In genomic region chr2:111705711-111706323, GRCh38 we compare ENCODE assay signal across 8 cellular contexts.
DNase-seq lines count a peak whose midpoint lies in the region; ATAC-seq and TF ChIP-seq lines count a peak whose summit lies in the region.

No MANE protein-coding gene starts in this region.

- H3K9me3 Mint-ChIP-seq in activated naive CD8-positive, alpha-beta T cell (ENCODE audit: low read depth) = no peaks in the 10 kb centered on the region

- no peaks in the 10 kb centered on the region for H3K36me3 Mint-ChIP-seq in activated naive CD8-positive, alpha-beta T cell

- H3K36me3 ChIP-seq in OCI-LY3 (replicated peaks; ENCODE audit: low read depth, low read length) = no peaks in the 10 kb centered on the region
- no peaks in the 10 kb centered on the region for H3K36me3 ChIP-seq in thyroid gland

- H3K27ac ChIP-seq in OCI-LY3 (ENCODE audit: low read length) = peak overlapping the region; percentile 74
- H3K27ac ChIP-seq in thyroid gland = peak overlapping the region in 1 of 3 donors; percentile 63

- H3K4me3 ChIP-seq in OCI-LY3 (ENCODE audit: low read length) (peak overlapping the region; percentile 42), thyroid gland (replicated peaks in 1 of 3) (no peak overlapping the region)

- peak overlapping the region; percentile 27 for H3K4me3 Mint-ChIP-seq in activated naive CD8-positive, alpha-beta T cell

- 62 to 68% methylated on average over 6 of the region's 6 CpGs for WGBS in thyroid gland, 2 donors

- H3K4me1 ChIP-seq in OCI-LY3 (ENCODE audit: low read length) = peaks cover 81% of the 10 kb centered on the region
- H3K4me1 ChIP-seq in thyroid gland = peaks cover 4 to 57% of the 10 kb centered on the region in 2 donors

- peaks cover 62% of the 10 kb centered on the region for H3K27me3 ChIP-seq in OCI-LY3 (ENCODE audit: low read depth, low read length)
- no peaks in the 10 kb centered on the region for H3K27me3 ChIP-seq in thyroid gland

- TF ChIP-seq CTCF in OCI-LY3 (IDR thresholded peaks at IDR 0.05; ENCODE audit: low read depth, low read length) (no peak), thyroid gland (IDR thresholded peaks at IDR 0.05) (no peak)

- H3K4me1 Mint-ChIP-seq in activated naive CD8-positive, alpha-beta T cell (ENCODE audit: low read depth) = peaks cover 13% of the 10 kb centered on the region

- in situ Hi-C loops in Caki2 (cut with HindIII; ENCODE audit: low pct_unique_long_range_greater_than_20kb, low sequenced_read_pairs) = no loop called here

- H4K20me1 ChIP-seq in OCI-LY3 (ENCODE audit: insufficient read depth, low read length) = no peaks in the 10 kb centered on the region; the same call in 1 of the 2 replicates

- H3K27ac Mint-ChIP-seq in activated naive CD8-positive, alpha-beta T cell = peak overlapping the region; percentile 82

- intact Hi-C loops in thyroid gland (cut with DNase I) = no loop called here

- no peaks in the 10 kb centered on the region for H3K79me2 ChIP-seq in OCI-LY3 (ENCODE audit: low read length)

- ATAC-seq in GM19463 (IDR thresholded peaks at IDR 0.05; ENCODE audit: unreplicated experiment) (peak; percentile 92), HG03457 (IDR thresholded peaks at IDR 0.05; ENCODE audit: unreplicated experiment) (peak; percentile 66)

- no peak for TF ChIP-seq POLR2A in thyroid gland (IDR thresholded peaks at IDR 0.05)

- H2AFZ ChIP-seq in OCI-LY3 (ENCODE audit: low read depth, low read length) = no peak overlapping the region

- peaks cover 2% of the 10 kb centered on the region for H3K27me3 Mint-ChIP-seq in activated naive CD8-positive, alpha-beta T cell

- H3K9me3 ChIP-seq in OCI-LY3 (ENCODE audit: insufficient read depth, low read length) (peaks cover 6% of the 10 kb centered on the region; the same call in 1 of the 2 replicates), thyroid gland (no peaks in the 10 kb centered on the region)

- H3K9ac ChIP-seq in OCI-LY3 (ENCODE audit: low read length) = peak overlapping the region; percentile 18; the same call in 1 of the 2 replicates

- H3K4me2 ChIP-seq in OCI-LY3 (ENCODE audit: low read length) = peak overlapping the region; percentile 76

- DNase-seq in Caki2 (ENCODE audit: low read depth) (peak; percentile 100), kidney glomerular epithelial cell (lab: John Stamatoyannopoulos, UW) (peak; percentile 96), thyroid gland (peak; percentile 30 to 42), SKM-1 treated with dmso at 0.1 percent for 144 hours (lab: John Stamatoyannopoulos, UW; ENCODE audit: unreplicated experiment) (no peak)
